Comparison of ENCODE assay signal across 23 cellular contexts in genomic region chr10:119243478-119243877, GRCh38. TPM values are rescaled to one million over a fixed set of nuclear protein-coding genes. Genes with fewer than 3 reads are reported as not detected.
DNase-seq lines count a peak whose midpoint lies in the region; ATAC-seq and TF ChIP-seq lines count a peak whose summit lies in the region.
"Had no signal": no experiment of that assay in that cellular context is flagged by ENCODE, and none has a peak within 500 bp of the region (broad histone marks: within the 10 kb centered on the region; RNA-seq: fewer than 3 reads in every experiment).

No MANE protein-coding gene starts in this region.

- H3K36me3 ChIP-seq in esophagus squamous epithelium (no peaks in the 10 kb centered on the region), mammary epithelial cell (ENCODE audit: insufficient read depth, low read length) (no peaks in the 10 kb centered on the region)
- H3K36me3 ChIP-seq: left lung, spleen had no signal

- DNase-seq in activated T-helper 2 cell treated with anti-CD3 and anti-CD28 coated beads, Interferon-gamma antibody, Interleukin-2, Interleukin-4, amounts not matched to agents 10 μg/mL and 5 μg/mL and 100 μg/mL, durations not matched to agents 14 hours and 24 hours and 36 hours (ENCODE audit: low spot score) = no peak
- DNase-seq in esophagus squamous epithelium (lab: John Stamatoyannopoulos, UW) (no peak), mesothelial cell of epicardium (ENCODE audit: low spot score in 2 of 2, unreplicated experiment in 2 of 2) (no peak), type B pancreatic cell (ENCODE audit: extremely low spot score, unreplicated experiment) (no peak), omental fat pad (ENCODE audit: low spot score) (no peak), NAMALWA (ENCODE audit: low spot score) (no peak), mammary epithelial cell (no peak)
- DNase-seq: activated B cell treated with CpG ODN at 0.5 μM for 24 hours; activated CD4-positive, alpha-beta T cell treated with anti-CD3 and anti-CD28 coated beads, Interleukin-2, amount 50 U/mL, for 4 hours; activated CD8-positive, alpha-beta memory T cell treated with anti-CD3 and anti-CD28 coated beads, Interleukin-2, amount 50 U/mL, for 48 hours; activated effector memory CD4-positive, alpha-beta T cell treated with Interleukin-2 at 50 U/mL for 16 hours; activated naive CD8-positive, alpha-beta T cell treated with anti-CD3 and anti-CD28 coated beads for 36 hours; central memory CD4-positive, alpha-beta T cell; dorsolateral prefrontal cortex; immature natural killer cell; left lung; NCI-H1417; NCI-H2081; retina; spleen; stimulated activated CD4-positive, alpha-beta T cell treated with anti-CD3 and anti-CD28 coated beads, Interleukin-4, amount 100 ng/mL, for 1 hour; stimulated activated naive CD4-positive, alpha-beta T cell; T-helper 9 cell had no signal

- H3K9me3 Mint-ChIP-seq in activated T-helper 2 cell treated with anti-CD3 and anti-CD28 coated beads, Interferon-gamma antibody, Interleukin-2, Interleukin-4, amounts not matched to agents 10 μg/mL and 5 μg/mL and 100 μg/mL, durations not matched to agents 14 hours and 24 hours and 36 hours = no peaks in the 10 kb centered on the region
- H3K9me3 Mint-ChIP-seq in mesothelial cell of epicardium = no peaks in the 10 kb centered on the region
- H3K9me3 Mint-ChIP-seq in type B pancreatic cell = no peaks in the 10 kb centered on the region
- H3K9me3 Mint-ChIP-seq: activated B cell treated with CpG ODN at 0.5 μM for 24 hours, immature natural killer cell had no signal

- H3K4me1 Mint-ChIP-seq in activated T-helper 2 cell treated with anti-CD3 and anti-CD28 coated beads, Interferon-gamma antibody, Interleukin-2, Interleukin-4, amounts not matched to agents 10 μg/mL and 5 μg/mL and 100 μg/mL, durations not matched to agents 14 hours and 24 hours and 36 hours (ENCODE audit: low read depth) = peaks cover 24% of the 10 kb centered on the region
- H3K4me1 Mint-ChIP-seq in mesothelial cell of epicardium = peaks cover 30% of the 10 kb centered on the region
- peaks cover 51% of the 10 kb centered on the region for H3K4me1 Mint-ChIP-seq in type B pancreatic cell (ENCODE audit: unreplicated experiment)

- no peaks in the 10 kb centered on the region for H4K20me1 ChIP-seq in mammary epithelial cell (ENCODE audit: insufficient read depth, low read length)

- WGBS in esophagus squamous epithelium, 2 donors = 58 to 88% methylated on average over 2 of the region's 2 CpGs
- WGBS in mammary epithelial cell (ENCODE audit: low coverage, missing lambda C conversion rate) = 74% methylated on average over 2 of the region's 2 CpGs

- peaks cover 3% of the 10 kb centered on the region for H3K36me3 Mint-ChIP-seq in activated T-helper 2 cell treated with anti-CD3 and anti-CD28 coated beads, Interferon-gamma antibody, Interleukin-2, Interleukin-4, amounts not matched to agents 10 μg/mL and 5 μg/mL and 100 μg/mL, durations not matched to agents 14 hours and 24 hours and 36 hours (ENCODE audit: low read depth)
- H3K36me3 Mint-ChIP-seq in mesothelial cell of epicardium (no peaks in the 10 kb centered on the region), type B pancreatic cell (no peaks in the 10 kb centered on the region)

- no peaks in the 10 kb centered on the region for H3K27me3 ChIP-seq in esophagus squamous epithelium
- H3K27me3 ChIP-seq in mammary epithelial cell (ENCODE audit: insufficient read depth, low read length) = no peaks in the 10 kb centered on the region
- H3K27me3 ChIP-seq: dorsolateral prefrontal cortex, left lung, spleen had no signal

- ATAC-seq in omental fat pad (ENCODE audit: low FRiP score) = no peak
- ATAC-seq: left lung had no signal

- H3K9me3 ChIP-seq in esophagus squamous epithelium (no peaks in the 10 kb centered on the region), mammary epithelial cell (replicated peaks; ENCODE audit: insufficient read depth, low read length) (no peaks in the 10 kb centered on the region)
- H3K9me3 ChIP-seq: left lung had no signal

- in situ Hi-C loops in mammary epithelial cell (cut with MboI; ENCODE audit: low sequenced_read_pairs in 2 of 2) = no loop called here

- no peak overlapping the region for H3K4me3 Mint-ChIP-seq in activated T-helper 2 cell treated with anti-CD3 and anti-CD28 coated beads, Interferon-gamma antibody, Interleukin-2, Interleukin-4, amounts not matched to agents 10 μg/mL and 5 μg/mL and 100 μg/mL, durations not matched to agents 14 hours and 24 hours and 36 hours (ENCODE audit: low read depth)
- H3K4me3 Mint-ChIP-seq in mesothelial cell of epicardium (no peak overlapping the region), type B pancreatic cell (peak overlapping the region; percentile 47)
- H3K4me3 Mint-ChIP-seq: activated B cell treated with CpG ODN at 0.5 μM for 24 hours; activated naive CD8-positive, alpha-beta T cell treated with anti-CD3 and anti-CD28 coated beads for 36 hours had no signal

- H3K79me2 ChIP-seq in mammary epithelial cell (ENCODE audit: insufficient read depth, low read length) = no peaks in the 10 kb centered on the region

- TF ChIP-seq CTCF in esophagus squamous epithelium (IDR thresholded peaks at IDR 0.05) = no peak
- TF ChIP-seq CTCF in mesothelial cell of epicardium (IDR thresholded peaks at IDR 0.05; ENCODE audit: unreplicated experiment) = no peak
- no peak for TF ChIP-seq CTCF in type B pancreatic cell (conservative IDR thresholded peaks at IDR 0.05)
- TF ChIP-seq CTCF in omental fat pad (IDR thresholded peaks at IDR 0.05) = no peak
- no peak for TF ChIP-seq CTCF in mammary epithelial cell (conservative IDR thresholded peaks at IDR 0.05 in 1 of 2, IDR thresholded peaks at IDR 0.05 in 1 of 2; ENCODE audit: extremely low read depth in 1 of 2, insufficient read depth in 1 of 2, low read depth in 1 of 2, low read length in 2 of 2)

- no peak overlapping the region for H3K4me2 ChIP-seq in mammary epithelial cell (ENCODE audit: insufficient read depth, low read depth, low read length)

- H2AFZ ChIP-seq in mammary epithelial cell (ENCODE audit: low read depth, low read length) = no peak overlapping the region

- CTCF ChIA-PET in mammary epithelial cell (lab: Charles Lee; ENCODE audit: low non-redundant PET) = no interaction called here

- intact Hi-C loops in activated T-helper 2 cell treated with anti-CD3 and anti-CD28 coated beads, Interferon-gamma antibody, Interleukin-2, Interleukin-4, amounts not matched to agents 10 μg/mL and 5 μg/mL and 100 μg/mL, durations not matched to agents 14 hours and 24 hours and 36 hours (cut with micrococcal nuclease) = no loop called here
- intact Hi-C loops in esophagus squamous epithelium (cut with DNase I) = no loop called here
- intact Hi-C loops in mammary epithelial cell (cut with micrococcal nuclease) = no loop called here

- H3K9ac ChIP-seq in mammary epithelial cell (ENCODE audit: insufficient read depth, low read length) = no peak overlapping the region

- no peak for TF ChIP-seq POLR2A in esophagus squamous epithelium (IDR thresholded peaks at IDR 0.05)

- BruUV-seq in mammary epithelial cell (replicated peaks; lab: Mats Ljungman, UMichigan) = no TSS peak

- H3K4me3 ChIP-seq in esophagus squamous epithelium (no peak overlapping the region), mammary epithelial cell (replicated peaks in 1 of 3; ENCODE audit: insufficient read depth in 1 of 3, low read depth in 2 of 3, low read length in 3 of 3) (no peak overlapping the region)
- H3K4me3 ChIP-seq: dorsolateral prefrontal cortex, left lung, spleen had no signal

- no peaks in the 10 kb centered on the region for H3K27me3 Mint-ChIP-seq in activated T-helper 2 cell treated with anti-CD3 and anti-CD28 coated beads, Interferon-gamma antibody, Interleukin-2, Interleukin-4, amounts not matched to agents 10 μg/mL and 5 μg/mL and 100 μg/mL, durations not matched to agents 14 hours and 24 hours and 36 hours (ENCODE audit: low read depth)
- H3K27me3 Mint-ChIP-seq in mesothelial cell of epicardium (ENCODE audit: low read depth) (no peaks in the 10 kb centered on the region), type B pancreatic cell (no peaks in the 10 kb centered on the region)
- H3K27me3 Mint-ChIP-seq: activated B cell treated with CpG ODN at 0.5 μM for 24 hours; activated naive CD8-positive, alpha-beta T cell treated with anti-CD3 and anti-CD28 coated beads for 36 hours had no signal

- peak overlapping the region; percentile 38 for H3K27ac Mint-ChIP-seq in activated T-helper 2 cell treated with anti-CD3 and anti-CD28 coated beads, Interferon-gamma antibody, Interleukin-2, Interleukin-4, amounts not matched to agents 10 μg/mL and 5 μg/mL and 100 μg/mL, durations not matched to agents 14 hours and 24 hours and 36 hours
- peak overlapping the region; percentile 35 for H3K27ac Mint-ChIP-seq in mesothelial cell of epicardium
- H3K27ac Mint-ChIP-seq in type B pancreatic cell = peak overlapping the region; percentile 76
- H3K27ac Mint-ChIP-seq: activated B cell treated with CpG ODN at 0.5 μM for 24 hours; activated naive CD8-positive, alpha-beta T cell treated with anti-CD3 and anti-CD28 coated beads for 36 hours had no signal

- H3K27ac ChIP-seq in esophagus squamous epithelium (peak overlapping the region in 3 of 4 donors; percentile 31 to 76 (median 62)), mammary epithelial cell (ENCODE audit: insufficient read depth, low read depth, low read length) (no peak overlapping the region)
- H3K27ac ChIP-seq: dorsolateral prefrontal cortex had no signal

- dilution Hi-C loops in mammary epithelial cell (cut with HindIII; ENCODE audit: low sequenced_read_pairs) = no loop called here

- H3K4me1 ChIP-seq in esophagus squamous epithelium = peaks cover 0 to 51% (median 16%) of the 10 kb centered on the region in 3 donors
- no peaks in the 10 kb centered on the region for H3K4me1 ChIP-seq in mammary epithelial cell (ENCODE audit: insufficient read depth, low read length)

RNA-seq across cellular contexts. Expression of gene GRK5, which starts 36.1 kb away (rescaled TPM):
- 24.4 and 24.7 TPM in 2 replicates for total RNA-seq in activated T-helper 2 cell treated with anti-CD3 and anti-CD28 coated beads, Interferon-gamma antibody, Interleukin-2, Interleukin-4, amounts not matched to agents 10 μg/mL and 5 μg/mL and 100 μg/mL, durations not matched to agents 14 hours and 24 hours and 36 hours
- total RNA-seq in esophagus squamous epithelium (10 to 100 TPM in 1 of 4 donors, 1 to 10 TPM in 3; 2.4 to 18.9 (median 6.3) TPM), mesothelial cell of epicardium (13.6 to 14.5 TPM (median 14.0 TPM) in 3 replicates), type B pancreatic cell (ENCODE audit: low replicate concordance) (10.8 and 24.8 TPM in 2 replicates), omental fat pad (10 to 100 TPM; 15.9 to 53.8 (median 18.4) TPM), mammary epithelial cell (1 to 10 TPM; 1.2 to 6.9 TPM)
- polyA plus RNA-seq in mammary epithelial cell = 4.0 TPM
- 2.5 TPM for polyA minus RNA-seq in mammary epithelial cell
